In the genomic region with DNA sequence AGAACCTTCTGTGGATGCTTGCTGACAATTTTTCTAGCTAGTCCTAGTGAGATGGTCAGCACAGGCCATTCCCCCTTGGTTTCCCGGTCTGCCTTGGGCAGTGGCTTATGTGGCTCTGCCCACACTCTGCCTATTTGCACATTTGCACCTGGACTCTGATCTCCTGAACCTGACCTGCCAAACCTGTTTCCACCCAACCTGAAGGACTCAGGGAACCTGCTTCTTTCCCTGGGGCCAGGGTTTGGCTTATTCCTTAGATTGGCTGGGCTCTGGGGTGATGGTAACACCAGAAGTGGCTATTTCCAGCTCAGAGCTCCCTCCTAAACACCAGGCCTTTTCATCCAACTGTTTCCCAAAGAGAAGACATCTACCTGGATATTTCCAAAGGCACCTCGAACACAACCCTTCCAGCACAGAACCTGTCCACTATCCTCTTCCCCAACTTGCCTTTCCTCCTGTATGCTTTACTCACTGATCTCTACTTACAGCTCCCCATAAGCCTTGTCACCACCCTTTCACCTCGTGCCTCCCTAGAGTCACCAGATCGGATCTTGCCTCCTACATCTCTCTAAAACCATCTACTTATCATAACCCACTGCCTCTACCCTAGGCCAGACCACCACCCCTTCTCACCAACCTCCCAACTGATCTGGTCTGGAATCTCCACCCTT, we compare ENCODE assay signal across 2 cellular contexts.
TF ChIP-seq lines count a peak whose summit lies in the region.

No MANE protein-coding gene starts in this region.

TF ChIP-seq in IMR-90, 13 proteins besides CTCF, POLR2A, EP300 and RAD21:
- TF ChIP-seq RFX5 (IDR thresholded peaks at IDR 0.05; ENCODE audit: low read depth, low read length) (no peak), BHLHE40 (IDR thresholded peaks at IDR 0.05; ENCODE audit: low read depth, low read length) (no peak), MAFK (IDR thresholded peaks at IDR 0.05; ENCODE audit: low read depth, low read length) (no peak)

TF ChIP-seq in H1, 55 proteins besides CTCF, POLR2A, EP300 and RAD21:
- no peak for TF ChIP-seq POU5F1 (IDR thresholded peaks at IDR 0.05; ENCODE audit: low read depth, low read length)
- TF ChIP-seq CHD1 (IDR thresholded peaks at IDR 0.05; ENCODE audit: low read depth, low read length), result no peak
